Comparison of ENCODE assay signal across 18 cellular contexts in the genomic region with DNA sequence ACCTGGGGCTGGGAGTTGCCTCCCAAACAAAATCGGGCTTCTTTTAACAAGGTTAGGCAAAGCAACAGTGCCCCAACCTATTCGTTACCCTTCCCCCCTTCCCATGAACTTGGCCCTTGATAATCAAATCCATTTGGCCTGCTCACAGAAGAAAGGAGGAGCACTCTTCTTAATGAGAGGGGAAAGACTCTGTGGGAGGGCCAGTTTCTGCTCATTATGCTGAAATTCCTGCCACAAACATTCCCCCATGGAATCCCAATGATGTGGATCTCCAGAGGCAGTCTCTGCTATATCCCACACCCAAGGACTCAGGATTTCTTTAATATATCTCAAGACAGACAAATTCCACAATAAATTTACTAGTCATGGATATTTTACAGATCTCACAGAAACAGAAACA. TPM values are rescaled to one million over a fixed set of nuclear protein-coding genes. Genes with fewer than 3 reads are reported as not detected.
A peak's percentile ranks its signal among the peaks of the same experiment; 100 is the strongest.
DNase-seq lines count a peak whose midpoint lies in the region; ATAC-seq, FAIRE-seq and TF ChIP-seq lines count a peak whose summit lies in the region.
"Had no signal": no experiment of that assay in that cellular context is flagged by ENCODE, and none has a peak within 500 bp of the region (broad histone marks: within the 10 kb centered on the region; RNA-seq: fewer than 3 reads in every experiment).

No MANE protein-coding gene starts in this region.

- H3K9me3 ChIP-seq in HUES64 (ENCODE audit: insufficient read depth, low read depth, low read length) (0 out of 2 replicates have a peak, but pooled peaks cover 6% of the 10 kb centered on the region), left lung (no peaks in the 10 kb centered on the region)
- H3K9me3 ChIP-seq: HAP-1 had no signal

- DNase-seq in ELF-1 (ENCODE audit: low read depth, low spot score) (peak; percentile 7), WTC11 (ENCODE audit: low spot score) (no peak), iPS-NIHi7 (ENCODE audit: extremely low spot score) (peak; percentile 21), GM12892 (ENCODE audit: insufficient read length) (no peak), posterior vena cava (ENCODE audit: low spot score) (no peak), left lung (no peak)
- DNase-seq: Calu3; CD8-positive, alpha-beta T cell; DMS79 treated with DMSO at 0.1 percent for 48 hours; EL had no signal

- no peak for TF ChIP-seq POLR2A in GM12892 (IDR thresholded peaks at IDR 0.05; ENCODE audit: low read depth, low read length)

- peaks cover 3% of the 10 kb centered on the region; the same call in 1 of the 2 replicates for H3K27me3 Mint-ChIP-seq in WTC11 (ENCODE audit: low read depth)

- peaks cover 2% of the 10 kb centered on the region for H3K4me1 Mint-ChIP-seq in WTC11
- H3K4me1 Mint-ChIP-seq: B cell had no signal

- peaks cover 29% of the 10 kb centered on the region for H3K9me3 Mint-ChIP-seq in WTC11
- H3K9me3 Mint-ChIP-seq: CD8-positive, alpha-beta T cell had no signal

- no peak overlapping the region for H3K9ac ChIP-seq in HUES64 (ENCODE audit: low read depth, low read length)
- H3K9ac ChIP-seq: BLaER1 treated with 17β-estradiol and CSF1 and Interleukin-3, amounts not matched to agents 10 nM and 100 nM had no signal

- no peaks in the 10 kb centered on the region for H3K27me3 ChIP-seq in HUES64 (ENCODE audit: insufficient read depth, low read length)
- no peaks in the 10 kb centered on the region for H3K27me3 ChIP-seq in left lung
- H3K27me3 ChIP-seq: BLaER1 treated with 17β-estradiol and CSF1 and Interleukin-3, amounts not matched to agents 10 nM and 100 nM had no signal

- H3K4me3 Mint-ChIP-seq in WTC11: no peak overlapping the region
- H3K4me3 Mint-ChIP-seq: B cell; CD8-positive, alpha-beta T cell had no signal

- TF ChIP-seq CTCF in WTC11 (IDR thresholded peaks at IDR 0.05) (no peak), left lung (IDR thresholded peaks at IDR 0.05) (no peak)

- peak; percentile 75 for ATAC-seq in WTC11
- ATAC-seq in left lung: no peak
- ATAC-seq: CD8-positive, alpha-beta T cell had no signal

- CTCF ChIA-PET in WTC11 (lab: Charles Lee): no interaction called here

- H3K27ac Mint-ChIP-seq in WTC11: no peak overlapping the region
- H3K27ac Mint-ChIP-seq: B cell; CD8-positive, alpha-beta T cell had no signal

- H3K4me1 ChIP-seq in HUES64 (ENCODE audit: insufficient read depth, low read length) (no peaks in the 10 kb centered on the region), left lung (no peaks in the 10 kb centered on the region)
- H3K4me1 ChIP-seq: HAP-1 had no signal

- H3K36me3 ChIP-seq in HUES64 (ENCODE audit: insufficient read depth, low read length) (no peaks in the 10 kb centered on the region), left lung (no peaks in the 10 kb centered on the region)
- H3K36me3 ChIP-seq: BLaER1 treated with 17β-estradiol and CSF1 and Interleukin-3, amounts not matched to agents 10 nM and 100 nM; HAP-1 had no signal

- 0 out of 2 replicates have a peak, but pooled peaks cover 4% of the 10 kb centered on the region for H3K36me3 Mint-ChIP-seq in WTC11
- H3K36me3 Mint-ChIP-seq: CD8-positive, alpha-beta T cell had no signal

- H3K4me3 ChIP-seq in HUES64 (ENCODE audit: low read length) (no peak overlapping the region), left lung (no peak overlapping the region)
- H3K4me3 ChIP-seq: BLaER1 treated with 17β-estradiol and CSF1 and Interleukin-3, amounts not matched to agents 10 nM and 100 nM; HAP-1 had no signal

- 64% methylated on average over 2 of the region's 2 CpGs for WGBS in HUES64

- POLR2A ChIA-PET in WTC11 (lab: Charles Lee): no interaction called here

- no peak for FAIRE-seq in GM12892 (lab: Jason Lieb, UNC)
- FAIRE-seq: G401.6, GM12891, GM18507, H1 had no signal

- H3K27ac ChIP-seq in HUES64 (ENCODE audit: low read depth, low read length): peak overlapping the region; percentile 18; the same call in 1 of the 2 replicates
- no peak overlapping the region for H3K27ac ChIP-seq in left lung
- H3K27ac ChIP-seq: BLaER1 treated with 17β-estradiol and CSF1 and Interleukin-3, amounts not matched to agents 10 nM and 100 nM had no signal

- intact Hi-C loops in posterior vena cava (cut with DNase I): no loop called here
- intact Hi-C loops in left lung (cut with DNase I): no loop called here

TF ChIP-seq in WTC11, 78 proteins besides CTCF, POLR2A, EP300 and RAD21:
- TF ChIP-seq NFATC4 (CRISPR knock-in tag; IDR thresholded peaks at IDR 0.05) (no peak), FOXK1 (CRISPR knock-in tag; IDR thresholded peaks at IDR 0.05) (no peak)
- TF ChIP-seq, protein P1, sequence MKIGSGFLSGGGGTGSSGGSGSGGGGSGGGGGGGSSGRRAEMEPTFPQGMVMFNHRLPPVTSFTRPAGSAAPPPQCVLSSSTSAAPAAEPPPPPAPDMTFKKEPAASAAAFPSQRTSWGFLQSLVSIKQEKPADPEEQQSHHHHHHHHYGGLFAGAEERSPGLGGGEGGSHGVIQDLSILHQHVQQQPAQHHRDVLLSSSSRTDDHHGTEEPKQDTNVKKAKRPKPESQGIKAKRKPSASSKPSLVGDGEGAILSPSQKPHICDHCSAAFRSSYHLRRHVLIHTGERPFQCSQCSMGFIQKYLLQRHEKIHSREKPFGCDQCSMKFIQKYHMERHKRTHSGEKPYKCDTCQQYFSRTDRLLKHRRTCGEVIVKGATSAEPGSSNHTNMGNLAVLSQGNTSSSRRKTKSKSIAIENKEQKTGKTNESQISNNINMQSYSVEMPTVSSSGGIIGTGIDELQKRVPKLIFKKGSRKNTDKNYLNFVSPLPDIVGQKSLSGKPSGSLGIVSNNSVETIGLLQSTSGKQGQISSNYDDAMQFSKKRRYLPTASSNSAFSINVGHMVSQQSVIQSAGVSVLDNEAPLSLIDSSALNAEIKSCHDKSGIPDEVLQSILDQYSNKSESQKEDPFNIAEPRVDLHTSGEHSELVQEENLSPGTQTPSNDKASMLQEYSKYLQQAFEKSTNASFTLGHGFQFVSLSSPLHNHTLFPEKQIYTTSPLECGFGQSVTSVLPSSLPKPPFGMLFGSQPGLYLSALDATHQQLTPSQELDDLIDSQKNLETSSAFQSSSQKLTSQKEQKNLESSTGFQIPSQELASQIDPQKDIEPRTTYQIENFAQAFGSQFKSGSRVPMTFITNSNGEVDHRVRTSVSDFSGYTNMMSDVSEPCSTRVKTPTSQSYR (CRISPR knock-in tag; IDR thresholded peaks at IDR 0.05): no peak
- TF ChIP-seq, protein P2, sequence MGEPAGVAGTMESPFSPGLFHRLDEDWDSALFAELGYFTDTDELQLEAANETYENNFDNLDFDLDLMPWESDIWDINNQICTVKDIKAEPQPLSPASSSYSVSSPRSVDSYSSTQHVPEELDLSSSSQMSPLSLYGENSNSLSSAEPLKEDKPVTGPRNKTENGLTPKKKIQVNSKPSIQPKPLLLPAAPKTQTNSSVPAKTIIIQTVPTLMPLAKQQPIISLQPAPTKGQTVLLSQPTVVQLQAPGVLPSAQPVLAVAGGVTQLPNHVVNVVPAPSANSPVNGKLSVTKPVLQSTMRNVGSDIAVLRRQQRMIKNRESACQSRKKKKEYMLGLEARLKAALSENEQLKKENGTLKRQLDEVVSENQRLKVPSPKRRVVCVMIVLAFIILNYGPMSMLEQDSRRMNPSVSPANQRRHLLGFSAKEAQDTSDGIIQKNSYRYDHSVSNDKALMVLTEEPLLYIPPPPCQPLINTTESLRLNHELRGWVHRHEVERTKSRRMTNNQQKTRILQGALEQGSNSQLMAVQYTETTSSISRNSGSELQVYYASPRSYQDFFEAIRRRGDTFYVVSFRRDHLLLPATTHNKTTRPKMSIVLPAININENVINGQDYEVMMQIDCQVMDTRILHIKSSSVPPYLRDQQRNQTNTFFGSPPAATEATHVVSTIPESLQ (CRISPR knock-in tag; IDR thresholded peaks at IDR 0.05): no peak

RNA-seq across cellular contexts. Expression of a gene that starts 43.0 kb away (rescaled TPM):
- polyA plus RNA-seq in HUES64 (2013, experiment 1 of 2): 116 TPM
- polyA plus RNA-seq in HUES64 (2013, experiment 2 of 2): 127 TPM
- 89.3 to 96.1 TPM (median 89.5 TPM) in 3 replicates for total RNA-seq in WTC11 (2021)
- 102 TPM for polyA plus RNA-seq in GM12892 (2012; ENCODE audit: missing spikeins)
- total RNA-seq in posterior vena cava: 10 to 100 TPM; 31.0 to 38.7 TPM
- total RNA-seq in left lung: 10 to 100 TPM; 39.4 to 44.9 TPM

RNA-seq across cellular contexts. Expression of a gene that starts 48.1 kb away (rescaled TPM):
- 22.7 TPM for polyA plus RNA-seq in HUES64 (2013, experiment 1 of 2)
- 20.9 TPM for polyA plus RNA-seq in HUES64 (2013, experiment 2 of 2)
- total RNA-seq in WTC11 (2021) (52.7 to 55.6 TPM (median 53.2 TPM) in 3 replicates), posterior vena cava (10 to 100 TPM; 25.5 to 28.8 TPM), left lung (10 to 100 TPM; 28.0 to 44.2 TPM)
- 16.9 TPM for polyA plus RNA-seq in GM12892 (2012; ENCODE audit: missing spikeins)

Comparison
In these comparisons a context has a peak if more than half of its experiments do, and no peak if none do; other contexts are left out.
1. DNase-seq: peak in ELF-1 (single experiment) and iPS-NIHi7 (single experiment); none in WTC11 (single experiment), GM12892 (single experiment), posterior vena cava (single experiment) and left lung (0 of 2).